Comparison of ENCODE assay signal across 23 cellular contexts in the genomic region with DNA sequence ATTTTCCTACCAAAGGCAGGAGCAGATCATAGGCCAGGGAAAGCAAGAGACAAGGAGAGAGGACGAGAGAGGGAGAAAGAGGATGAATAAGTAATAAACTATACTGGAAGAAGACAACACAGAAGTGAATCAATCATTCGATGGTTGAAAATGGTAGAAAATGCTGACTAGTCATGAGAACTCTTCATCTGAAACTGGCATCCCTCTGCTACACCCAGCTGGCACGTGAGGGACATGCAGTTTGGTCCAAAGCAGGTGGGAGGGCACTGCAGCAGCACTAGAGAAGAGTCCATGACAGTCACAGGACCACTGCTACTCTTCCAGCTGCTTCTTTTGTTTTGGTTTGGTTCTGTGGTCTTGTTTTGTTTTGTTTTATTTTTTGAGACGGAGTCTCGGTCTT.
"Had no signal": no experiment of that assay in that cellular context is flagged by ENCODE, and none has a peak within 500 bp of the region (broad histone marks: within the 10 kb centered on the region; RNA-seq: fewer than 3 reads in every experiment).

No MANE protein-coding gene starts in this region.

- H3K27me3 ChIP-seq: brain microvascular endothelial cell, ovary, tibial artery had no signal

- H3K4me3 Mint-ChIP-seq: activated CD8-positive, alpha-beta memory T cell treated with anti-CD3 and anti-CD28 coated beads, Interleukin-2, amount 10 ng/mL, durations not matched to agents 7 days and 5 days; activated naive CD8-positive, alpha-beta T cell treated with anti-CD3 and anti-CD28 coated beads, Interleukin-2, amount 50 U/mL, for 24 hours; T-helper 1 cell treated with Interleukin-12 subunit alpha and Interleukin-12 subunit beta and Interleukin-4 antibody, amounts not matched to agents 30 μg/mL and 1 μg/mL, for 36 hours had no signal

- H3K27me3 Mint-ChIP-seq: activated CD8-positive, alpha-beta memory T cell treated with anti-CD3 and anti-CD28 coated beads, Interleukin-2, amount 10 ng/mL, durations not matched to agents 7 days and 5 days had no signal

- H3K27ac ChIP-seq: brain microvascular endothelial cell, coronary artery, left ventricle myocardium inferior, ovary, tibial artery, VCaP had no signal

- ATAC-seq: activated CD8-positive, alpha-beta memory T cell treated with anti-CD3 and anti-CD28 coated beads, Interleukin-2, amount 10 ng/mL, durations not matched to agents 7 days and 5 days; activated naive CD8-positive, alpha-beta T cell treated with anti-CD3 and anti-CD28 coated beads, Interleukin-2, amount 50 U/mL, for 24 hours had no signal

- H3K9me3 ChIP-seq: left ventricle myocardium inferior, ovary, tibial artery had no signal

- H3K27ac Mint-ChIP-seq: activated CD8-positive, alpha-beta memory T cell treated with anti-CD3 and anti-CD28 coated beads, Interleukin-2, amount 10 ng/mL, durations not matched to agents 7 days and 5 days; activated naive CD8-positive, alpha-beta T cell treated with anti-CD3 and anti-CD28 coated beads, Interleukin-2, amount 50 U/mL, for 24 hours; activated T-helper 2 cell treated with anti-CD3 and anti-CD28 coated beads, Interferon-gamma antibody, Interleukin-2, Interleukin-4, amounts not matched to agents 10 μg/mL and 5 μg/mL and 100 μg/mL, durations not matched to agents 14 hours and 24 hours and 36 hours; T-helper 1 cell treated with Interleukin-12 subunit alpha and Interleukin-12 subunit beta and Interleukin-4 antibody, amounts not matched to agents 30 μg/mL and 1 μg/mL, for 36 hours had no signal

- H3K36me3 ChIP-seq: ovary had no signal

- DNase-seq: activated CD4-positive, alpha-beta T cell treated with anti-CD3 and anti-CD28 coated beads, Interleukin-2, amount 50 U/mL, for 4 hours; activated CD4-positive, CD25-positive, alpha-beta regulatory T cell treated with anti-CD3 and anti-CD28 coated beads, Interleukin-2, amount 50 U/mL, for 72 hours; activated naive CD4-positive, alpha-beta T cell treated with Interleukin-2 at 50 U/mL for 16 hours; activated naive CD8-positive, alpha-beta T cell treated with anti-CD3 and anti-CD28 coated beads, Interleukin-2, amount 50 U/mL, for 24 hours; activated T-cell treated with anti-CD3 and anti-CD28 coated beads, Interleukin-2, amount 50 U/mL, for 1 hour; anterior cingulate cortex; brain microvascular endothelial cell; central memory CD4-positive, alpha-beta T cell; head of caudate nucleus; kidney glomerular epithelial cell; left ventricle myocardium inferior; naive B cell; ovary; stimulated activated CD4-positive, alpha-beta T cell treated with anti-CD3 and anti-CD28 coated beads, Interleukin-12 subunit alpha, Interleukin-12 subunit beta, amount 100 ng/mL, for 4 hours; stimulated activated CD4-positive, alpha-beta T cell treated with anti-CD3 and anti-CD28 coated beads, Interleukin-1b, Interleukin-23, amount 100 ng/mL, for 48 hours; stimulated activated CD8-positive, alpha-beta memory T cell treated with anti-CD3 and anti-CD28 coated beads, Interleukin-4, amount 100 ng/mL, for 48 hours; substantia nigra; tibial artery had no signal

- H3K4me3 ChIP-seq: coronary artery, left ventricle myocardium inferior, ovary, tibial artery had no signal
